In genomic region chr15:39239562-39239961, GRCh38 we compare ENCODE assay signal across 1 cellular context.
TF ChIP-seq lines count a peak whose summit lies in the region.

No MANE protein-coding gene starts in this region.

TF ChIP-seq in IMR-90, 13 proteins besides CTCF, POLR2A, EP300 and RAD21 (continued from another document):
- TF ChIP-seq USF2 (IDR thresholded peaks at IDR 0.05; ENCODE audit: low read depth, low read length) (no peak), MAFK (IDR thresholded peaks at IDR 0.05; ENCODE audit: low read depth, low read length) (no peak), RFX5 (IDR thresholded peaks at IDR 0.05; ENCODE audit: low read depth, low read length) (no peak), MXI1 (IDR thresholded peaks at IDR 0.05; ENCODE audit: borderline replicate concordance, low read depth, low read length) (no peak), BHLHE40 (IDR thresholded peaks at IDR 0.05; ENCODE audit: low read depth, low read length) (no peak)
- TF ChIP-seq, protein P1, sequence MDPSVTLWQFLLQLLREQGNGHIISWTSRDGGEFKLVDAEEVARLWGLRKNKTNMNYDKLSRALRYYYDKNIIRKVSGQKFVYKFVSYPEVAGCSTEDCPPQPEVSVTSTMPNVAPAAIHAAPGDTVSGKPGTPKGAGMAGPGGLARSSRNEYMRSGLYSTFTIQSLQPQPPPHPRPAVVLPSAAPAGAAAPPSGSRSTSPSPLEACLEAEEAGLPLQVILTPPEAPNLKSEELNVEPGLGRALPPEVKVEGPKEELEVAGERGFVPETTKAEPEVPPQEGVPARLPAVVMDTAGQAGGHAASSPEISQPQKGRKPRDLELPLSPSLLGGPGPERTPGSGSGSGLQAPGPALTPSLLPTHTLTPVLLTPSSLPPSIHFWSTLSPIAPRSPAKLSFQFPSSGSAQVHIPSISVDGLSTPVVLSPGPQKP (IDR thresholded peaks at IDR 0.05; ENCODE audit: borderline replicate concordance, low read depth, low read length): no peak
